Comparison of ENCODE assay signal across 1 cellular context in genomic region chr16:74999683-75000480, GRCh38.
TF ChIP-seq lines count a peak whose summit lies in the region.

No MANE protein-coding gene starts in this region.

TF ChIP-seq in HepG2, 621 proteins besides CTCF, POLR2A, EP300 and RAD21 (continued from another document and continues in another):
- TF ChIP-seq ZNF337 (CRISPR knock-in tag; IDR thresholded peaks at IDR 0.05; ENCODE audit: borderline replicate concordance, low read depth), result no peak
- no peak for TF ChIP-seq ZNF367 (CRISPR knock-in tag; IDR thresholded peaks at IDR 0.05; ENCODE audit: borderline replicate concordance)
- no peak for TF ChIP-seq ZSCAN25 (CRISPR knock-in tag; IDR thresholded peaks at IDR 0.05)
- no peak for TF ChIP-seq ZBTB21 (CRISPR knock-in tag; IDR thresholded peaks at IDR 0.05)
- TF ChIP-seq ZNF331 (CRISPR knock-in tag; IDR thresholded peaks at IDR 0.05), result no peak
- no peak for TF ChIP-seq MIXL1 (CRISPR knock-in tag; IDR thresholded peaks at IDR 0.05)
- TF ChIP-seq GATAD2A (CRISPR knock-in tag; IDR thresholded peaks at IDR 0.05), result no peak
- no peak for TF ChIP-seq ZNF547 (CRISPR knock-in tag; IDR thresholded peaks at IDR 0.05)
- TF ChIP-seq HMG20B (CRISPR knock-in tag; conservative IDR thresholded peaks at IDR 0.05), result no peak
- 0 out of 2 replicates have a peak, but pooled peaks have one; percentile 51 for TF ChIP-seq MXD1 (CRISPR knock-in tag; IDR thresholded peaks at IDR 0.05)
- no peak for TF ChIP-seq FLYWCH1 (CRISPR knock-in tag; IDR thresholded peaks at IDR 0.05)
- TF ChIP-seq MAFG (CRISPR knock-in tag; IDR thresholded peaks at IDR 0.05), result no peak
- TF ChIP-seq HOXA7 (CRISPR knock-in tag; IDR thresholded peaks at IDR 0.05), result no peak
- no peak for TF ChIP-seq ZNF326 (CRISPR knock-in tag; IDR thresholded peaks at IDR 0.05; ENCODE audit: borderline replicate concordance)
- TF ChIP-seq EZH2 (conservative IDR thresholded peaks at IDR 0.05; ENCODE audit: low read depth, low read length), result no peak
- TF ChIP-seq DRAP1 (CRISPR knock-in tag; IDR thresholded peaks at IDR 0.05), result no peak
- no peak for TF ChIP-seq TCF7 (IDR thresholded peaks at IDR 0.05; ENCODE audit: low read depth)
- no peak for TF ChIP-seq SOX13 (IDR thresholded peaks at IDR 0.05)
- TF ChIP-seq SOX13 (CRISPR knock-in tag; conservative IDR thresholded peaks at IDR 0.05 in 1 of 2, IDR thresholded peaks at IDR 0.05 in 1 of 2), result no peak
- TF ChIP-seq, protein P1, sequence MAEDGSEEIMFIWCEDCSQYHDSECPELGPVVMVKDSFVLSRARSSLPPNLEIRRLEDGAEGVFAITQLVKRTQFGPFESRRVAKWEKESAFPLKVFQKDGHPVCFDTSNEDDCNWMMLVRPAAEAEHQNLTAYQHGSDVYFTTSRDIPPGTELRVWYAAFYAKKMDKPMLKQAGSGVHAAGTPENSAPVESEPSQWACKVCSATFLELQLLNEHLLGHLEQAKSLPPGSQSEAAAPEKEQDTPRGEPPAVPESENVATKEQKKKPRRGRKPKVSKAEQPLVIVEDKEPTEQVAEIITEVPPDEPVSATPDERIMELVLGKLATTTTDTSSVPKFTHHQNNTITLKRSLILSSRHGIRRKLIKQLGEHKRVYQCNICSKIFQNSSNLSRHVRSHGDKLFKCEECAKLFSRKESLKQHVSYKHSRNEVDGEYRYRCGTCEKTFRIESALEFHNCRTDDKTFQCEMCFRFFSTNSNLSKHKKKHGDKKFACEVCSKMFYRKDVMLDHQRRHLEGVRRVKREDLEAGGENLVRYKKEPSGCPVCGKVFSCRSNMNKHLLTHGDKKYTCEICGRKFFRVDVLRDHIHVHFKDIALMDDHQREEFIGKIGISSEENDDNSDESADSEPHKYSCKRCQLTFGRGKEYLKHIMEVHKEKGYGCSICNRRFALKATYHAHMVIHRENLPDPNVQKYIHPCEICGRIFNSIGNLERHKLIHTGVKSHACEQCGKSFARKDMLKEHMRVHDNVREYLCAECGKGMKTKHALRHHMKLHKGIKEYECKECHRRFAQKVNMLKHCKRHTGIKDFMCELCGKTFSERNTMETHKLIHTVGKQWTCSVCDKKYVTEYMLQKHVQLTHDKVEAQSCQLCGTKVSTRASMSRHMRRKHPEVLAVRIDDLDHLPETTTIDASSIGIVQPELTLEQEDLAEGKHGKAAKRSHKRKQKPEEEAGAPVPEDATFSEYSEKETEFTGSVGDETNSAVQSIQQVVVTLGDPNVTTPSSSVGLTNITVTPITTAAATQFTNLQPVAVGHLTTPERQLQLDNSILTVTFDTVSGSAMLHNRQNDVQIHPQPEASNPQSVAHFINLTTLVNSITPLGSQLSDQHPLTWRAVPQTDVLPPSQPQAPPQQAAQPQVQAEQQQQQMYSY (CRISPR knock-in tag; IDR thresholded peaks at IDR 0.05), result no peak
- TF ChIP-seq THAP9 (CRISPR knock-in tag; IDR thresholded peaks at IDR 0.05; ENCODE audit: borderline replicate concordance), result no peak
- TF ChIP-seq ZNF737 (CRISPR knock-in tag; IDR thresholded peaks at IDR 0.05; ENCODE audit: borderline replicate concordance), result no peak
- TF ChIP-seq MAZ (IDR thresholded peaks at IDR 0.05; ENCODE audit: borderline replicate concordance, low read depth, low read length), result no peak
- TF ChIP-seq MAZ (CRISPR knock-in tag; IDR thresholded peaks at IDR 0.05; ENCODE audit: low read depth), result no peak
- TF ChIP-seq SAFB2 (CRISPR knock-in tag; IDR thresholded peaks at IDR 0.05; ENCODE audit: borderline replicate concordance, low read depth), result 0 out of 2 replicates have a peak, but pooled peaks have one; percentile 24
- peak; percentile 10; the same call in 1 of the 2 replicates for TF ChIP-seq ZNF792 (CRISPR knock-in tag; IDR thresholded peaks at IDR 0.05)
- TF ChIP-seq TAF1 (CRISPR knock-in tag; IDR thresholded peaks at IDR 0.05), result peak; percentile 32
- TF ChIP-seq MEIS1 (CRISPR knock-in tag; IDR thresholded peaks at IDR 0.05; ENCODE audit: borderline replicate concordance), result no peak
- no peak for TF ChIP-seq ZNF740 (CRISPR knock-in tag; IDR thresholded peaks at IDR 0.05)
- no peak for TF ChIP-seq ZNF180 (CRISPR knock-in tag; IDR thresholded peaks at IDR 0.05; ENCODE audit: borderline replicate concordance, low read depth)
- no peak for TF ChIP-seq NFKB2 (CRISPR knock-in tag; IDR thresholded peaks at IDR 0.05; ENCODE audit: borderline replicate concordance)
- no peak for TF ChIP-seq SMYD3 (CRISPR knock-in tag; IDR thresholded peaks at IDR 0.05)
- TF ChIP-seq ZNF512B (CRISPR knock-in tag; IDR thresholded peaks at IDR 0.05; ENCODE audit: borderline replicate concordance), result no peak
- no peak for TF ChIP-seq PAWR (CRISPR knock-in tag; IDR thresholded peaks at IDR 0.05; ENCODE audit: borderline replicate concordance)
- no peak for TF ChIP-seq ZNF570 (CRISPR knock-in tag; IDR thresholded peaks at IDR 0.05; ENCODE audit: borderline replicate concordance)
- no peak for TF ChIP-seq ZNF382 (CRISPR knock-in tag; IDR thresholded peaks at IDR 0.05; ENCODE audit: borderline replicate concordance)
- no peak for TF ChIP-seq NFKBIZ (CRISPR knock-in tag; IDR thresholded peaks at IDR 0.05)
- no peak for TF ChIP-seq ZNF362 (CRISPR knock-in tag; IDR thresholded peaks at IDR 0.05; ENCODE audit: borderline replicate concordance)
- no peak for TF ChIP-seq POLR2AphosphoS5 (IDR thresholded peaks at IDR 0.05; ENCODE audit: low read depth, low read length)
- no peak for TF ChIP-seq CEBPG (CRISPR knock-in tag; IDR thresholded peaks at IDR 0.05)
- no peak for TF ChIP-seq MLX (CRISPR knock-in tag; IDR thresholded peaks at IDR 0.05)
- TF ChIP-seq PRPF4 (IDR thresholded peaks at IDR 0.05; ENCODE audit: low read depth, low read length, poor library complexity, severe bottlenecking), result no peak
- TF ChIP-seq ZBTB3 (CRISPR knock-in tag; IDR thresholded peaks at IDR 0.05; ENCODE audit: borderline replicate concordance, low read depth), result 0 out of 2 replicates have a peak, but pooled peaks have one; percentile 25
- 0 out of 2 replicates have a peak, but pooled peaks have one; percentile 35 for TF ChIP-seq ZFP36L1 (CRISPR knock-in tag; IDR thresholded peaks at IDR 0.05)
- TF ChIP-seq ZMAT5 (CRISPR knock-in tag; IDR thresholded peaks at IDR 0.05; ENCODE audit: borderline replicate concordance, low read depth), result no peak
- TF ChIP-seq, protein P2, sequence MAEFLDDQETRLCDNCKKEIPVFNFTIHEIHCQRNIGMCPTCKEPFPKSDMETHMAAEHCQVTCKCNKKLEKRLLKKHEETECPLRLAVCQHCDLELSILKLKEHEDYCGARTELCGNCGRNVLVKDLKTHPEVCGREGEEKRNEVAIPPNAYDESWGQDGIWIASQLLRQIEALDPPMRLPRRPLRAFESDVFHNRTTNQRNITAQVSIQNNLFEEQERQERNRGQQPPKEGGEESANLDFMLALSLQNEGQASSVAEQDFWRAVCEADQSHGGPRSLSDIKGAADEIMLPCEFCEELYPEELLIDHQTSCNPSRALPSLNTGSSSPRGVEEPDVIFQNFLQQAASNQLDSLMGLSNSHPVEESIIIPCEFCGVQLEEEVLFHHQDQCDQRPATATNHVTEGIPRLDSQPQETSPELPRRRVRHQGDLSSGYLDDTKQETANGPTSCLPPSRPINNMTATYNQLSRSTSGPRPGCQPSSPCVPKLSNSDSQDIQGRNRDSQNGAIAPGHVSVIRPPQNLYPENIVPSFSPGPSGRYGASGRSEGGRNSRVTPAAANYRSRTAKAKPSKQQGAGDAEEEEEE (CRISPR knock-in tag; IDR thresholded peaks at IDR 0.05; ENCODE audit: borderline replicate concordance), result no peak
- TF ChIP-seq NR1H2 (CRISPR knock-in tag; IDR thresholded peaks at IDR 0.05; ENCODE audit: borderline replicate concordance, low read depth), result no peak
- no peak for TF ChIP-seq ZNF607 (CRISPR knock-in tag; IDR thresholded peaks at IDR 0.05; ENCODE audit: borderline replicate concordance)
- TF ChIP-seq, protein P3, sequence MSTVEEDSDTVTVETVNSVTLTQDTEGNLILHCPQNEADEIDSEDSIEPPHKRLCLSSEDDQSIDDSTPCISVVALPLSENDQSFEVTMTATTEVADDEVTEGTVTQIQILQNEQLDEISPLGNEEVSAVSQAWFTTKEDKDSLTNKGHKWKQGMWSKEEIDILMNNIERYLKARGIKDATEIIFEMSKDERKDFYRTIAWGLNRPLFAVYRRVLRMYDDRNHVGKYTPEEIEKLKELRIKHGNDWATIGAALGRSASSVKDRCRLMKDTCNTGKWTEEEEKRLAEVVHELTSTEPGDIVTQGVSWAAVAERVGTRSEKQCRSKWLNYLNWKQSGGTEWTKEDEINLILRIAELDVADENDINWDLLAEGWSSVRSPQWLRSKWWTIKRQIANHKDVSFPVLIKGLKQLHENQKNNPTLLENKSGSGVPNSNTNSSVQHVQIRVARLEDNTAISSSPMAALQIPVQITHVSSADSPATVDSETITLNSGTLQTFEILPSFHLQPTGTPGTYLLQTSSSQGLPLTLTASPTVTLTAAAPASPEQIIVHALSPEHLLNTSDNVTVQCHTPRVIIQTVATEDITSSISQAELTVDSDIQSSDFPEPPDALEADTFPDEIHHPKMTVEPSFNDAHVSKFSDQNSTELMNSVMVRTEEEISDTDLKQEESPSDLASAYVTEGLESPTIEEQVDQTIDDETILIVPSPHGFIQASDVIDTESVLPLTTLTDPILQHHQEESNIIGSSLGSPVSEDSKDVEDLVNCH (CRISPR knock-in tag; IDR thresholded peaks at IDR 0.05), result no peak
- TF ChIP-seq ZNF260 (CRISPR knock-in tag; IDR thresholded peaks at IDR 0.05; ENCODE audit: borderline replicate concordance, low read depth), result no peak
- no peak for TF ChIP-seq SMAD9 (CRISPR knock-in tag; IDR thresholded peaks at IDR 0.05)
- TF ChIP-seq TP53 (CRISPR knock-in tag; conservative IDR thresholded peaks at IDR 0.05), result no peak
- TF ChIP-seq ZNF788 (CRISPR knock-in tag; IDR thresholded peaks at IDR 0.05; ENCODE audit: borderline replicate concordance), result no peak
- TF ChIP-seq JUNB (CRISPR knock-in tag; IDR thresholded peaks at IDR 0.05; ENCODE audit: borderline replicate concordance), result no peak
- no peak for TF ChIP-seq XRCC5 (optimal IDR thresholded peaks at IDR 0.05; ENCODE audit: low read length)
